ENCODE assay signal across 16 cellular contexts in genomic region chr17:74821655-74822328, GRCh38. TPM values are rescaled to one million over a fixed set of nuclear protein-coding genes. Genes with fewer than 3 reads are reported as not detected.
"Had no signal": no experiment of that assay in that cellular context is flagged by ENCODE, and none has a peak within 500 bp of the region (broad histone marks: within the 10 kb centered on the region; RNA-seq: fewer than 3 reads in every experiment).

No MANE protein-coding gene starts in this region.

- H3K4me1 ChIP-seq: lower lobe of right lung, psoas muscle, transverse colon, vagina had no signal

- H3K27me3 ChIP-seq: brain microvascular endothelial cell, transverse colon, vagina had no signal

- H3K4me3 ChIP-seq: lower lobe of right lung, psoas muscle, transverse colon, vagina had no signal

- H3K9me3 ChIP-seq: lower lobe of right lung, psoas muscle, transverse colon, vagina had no signal

- DNase-seq: activated B cell treated with CpG ODN at 0.5 μM for 24 hours; activated CD4-positive, alpha-beta T cell treated with anti-CD3 and anti-CD28 coated beads, Interleukin-2, amount 10 ng/mL, durations not matched to agents 24 days and 14 days; activated CD8-positive, alpha-beta memory T cell treated with anti-CD3 and anti-CD28 coated beads, Interleukin-2, amount 50 U/mL, for 4 hours; activated CD8-positive, alpha-beta T cell treated with anti-CD3 and anti-CD28 coated beads, Interleukin-2, amount 10 ng/mL, durations not matched to agents 7 days and 5 days; activated gamma-delta T cell; activated T-cell treated with anti-CD3 and anti-CD28 coated beads, Interleukin-2, amount 50 U/mL, for 48 hours; amniotic stem cell; brain microvascular endothelial cell; cerebellar nuclear complex; dermis blood vessel endothelial cell; lower lobe of right lung; psoas muscle; stimulated activated CD4-positive, alpha-beta T cell treated with anti-CD3 and anti-CD28 coated beads, Interleukin-2, amount 100 ng/mL, for 48 hours; transverse colon had no signal

- ATAC-seq: activated CD8-positive, alpha-beta T cell treated with anti-CD3 and anti-CD28 coated beads, Interleukin-2, amount 10 ng/mL, durations not matched to agents 7 days and 5 days; lower lobe of right lung; stimulated activated memory B cell treated with anti-CD40 and anti-IgM and Interleukin-4, amounts not matched to agents 10 μg/mL and 1 μg/mL and 100 μg/mL, for 72 hours had no signal

- H3K36me3 ChIP-seq: transverse colon, vagina had no signal

- H3K27ac ChIP-seq: brain microvascular endothelial cell, lower lobe of right lung, psoas muscle, vagina had no signal

RNA-seq across cellular contexts. Expression of gene GRIN2C, which starts 37.9 kb away (rescaled TPM):
- total RNA-seq: activated B cell treated with CpG ODN at 0.5 μM for 24 hours, vagina had no signal
